8 cellular contexts compared by ENCODE assay signal in genomic region chr21:41068411-41069304, GRCh38.
DNase-seq lines count a peak whose midpoint lies in the region; TF ChIP-seq lines count a peak whose summit lies in the region.

No MANE protein-coding gene starts in this region.

- H3K27ac Mint-ChIP-seq in endothelial cell (ENCODE audit: unreplicated experiment): no peak overlapping the region

- peak; percentile 86 for TF ChIP-seq CTCF in GM12865 (IDR thresholded peaks at IDR 0.05; ENCODE audit: insufficient read depth, low read depth, low read length, missing control alignments)
- peak; percentile 79 for TF ChIP-seq CTCF in endothelial cell (IDR thresholded peaks at IDR 0.05; ENCODE audit: unreplicated experiment)

- peak overlapping the region; percentile 86 for H3K4me3 Mint-ChIP-seq in endothelial cell (ENCODE audit: unreplicated experiment)

- H3K27me3 Mint-ChIP-seq in endothelial cell (ENCODE audit: unreplicated experiment): peaks cover 11% of the 10 kb centered on the region

- H3K36me3 Mint-ChIP-seq in endothelial cell (ENCODE audit: low read depth, unreplicated experiment): no peaks in the 10 kb centered on the region

- no peak overlapping the region for H3K4me3 ChIP-seq in GM12865 (ENCODE audit: low read depth, low read length)

- H3K9me3 Mint-ChIP-seq in endothelial cell (ENCODE audit: unreplicated experiment): peaks cover 9% of the 10 kb centered on the region

- DNase-seq in GM12865 (ENCODE audit: low read depth) (peak; percentile 75), HPDE6-E6E7 (ENCODE audit: extremely low spot score) (peak; percentile 73), NCI-H774 (lab: John Stamatoyannopoulos, UW) (peak; percentile 79), endothelial cell (ENCODE audit: low spot score) (peak; percentile 86), midbrain (lab: John Stamatoyannopoulos, UW) (peak; percentile 84), GOT3 (lab: John Stamatoyannopoulos, UW) (no peak)
- DNase-seq in activated CD8-positive, alpha-beta memory T cell treated with anti-CD3 and anti-CD28 coated beads for 48 hours (ENCODE audit: low read depth in 2 of 3, low spot score in 2 of 3): peak; percentile 40 to 57 (median 45)
- DNase-seq in stimulated activated CD8-positive, alpha-beta memory T cell treated with anti-CD3 and anti-CD28 coated beads, Interleukin-4, amount 100 ng/mL, for 24 hours (ENCODE audit: low read depth): peak; percentile 59

- H3K4me1 Mint-ChIP-seq in endothelial cell (ENCODE audit: unreplicated experiment): peaks cover 13% of the 10 kb centered on the region
